Comparison of ENCODE assay signal across 10 cellular contexts in the genomic region with DNA sequence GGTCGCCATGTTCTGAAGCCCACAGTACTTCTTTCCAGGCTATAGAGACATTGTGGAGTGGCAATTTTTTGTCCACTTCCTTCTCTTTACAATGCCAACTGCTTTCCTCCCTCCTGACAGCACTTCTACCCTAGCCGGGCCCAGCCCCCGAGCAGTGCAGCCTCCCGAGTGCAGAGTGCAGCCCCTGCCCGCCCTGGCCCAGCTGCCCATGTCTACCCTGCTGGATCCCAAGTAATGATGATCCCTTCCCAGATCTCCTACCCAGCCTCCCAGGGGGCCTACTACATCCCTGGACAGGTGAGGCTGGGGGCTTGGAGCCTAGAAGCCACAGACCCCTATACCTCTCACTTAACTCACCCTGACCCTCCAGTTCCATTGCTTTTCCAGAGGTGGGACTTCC. TPM values are rescaled to one million over a fixed set of nuclear protein-coding genes. Genes with fewer than 3 reads are reported as not detected.
DNase-seq lines count a peak whose midpoint lies in the region; ATAC-seq, FAIRE-seq and TF ChIP-seq lines count a peak whose summit lies in the region.
"Had no signal": no experiment of that assay in that cellular context is flagged by ENCODE, and none has a peak within 500 bp of the region (broad histone marks: within the 10 kb centered on the region; RNA-seq: fewer than 3 reads in every experiment).

No MANE protein-coding gene starts in this region.

- FAIRE-seq in HepG2 (lab: Jason Lieb, UNC) = no peak

- no peak for TF ChIP-seq EP300 in HepG2 (IDR thresholded peaks at IDR 0.05; ENCODE audit: low read depth in 2 of 2, low read length in 2 of 2)
- TF ChIP-seq EP300 in HepG2 (CRISPR knock-in tag; IDR thresholded peaks at IDR 0.05; ENCODE audit: borderline replicate concordance) = no peak

- no peak for ATAC-seq in heart right ventricle
- ATAC-seq in Right ventricle myocardium inferior = no peak
- ATAC-seq in HepG2 = no peak
- ATAC-seq in HG02588 (IDR thresholded peaks at IDR 0.05; ENCODE audit: unreplicated experiment) = no peak
- ATAC-seq: left lobe of liver had no signal

- H3K27me3 ChIP-seq in heart right ventricle = no peaks in the 10 kb centered on the region
- no peaks in the 10 kb centered on the region for H3K27me3 ChIP-seq in adipocyte (replicated peaks; ENCODE audit: control insufficient read depth, insufficient read depth, low read length)
- no peaks in the 10 kb centered on the region; a peak in 1 of 5 replicates for H3K27me3 ChIP-seq in HepG2 (ENCODE audit: control insufficient read depth in 1 of 2, insufficient read depth in 2 of 2, low read length in 2 of 2)

- TF ChIP-seq RAD21 in HepG2 (CRISPR knock-in tag; IDR thresholded peaks at IDR 0.05) = no peak

- CTCF ChIA-PET in HepG2 (lab: Yijun Ruan, JAX; ENCODE audit: low intra/inter-chr PET ratio, low total read pairs) = no interaction called here

- peak overlapping the region; percentile 88 for H3K27ac Mint-ChIP-seq in type B pancreatic cell

- intact Hi-C loops in heart right ventricle (cut with DNase I) = loop anchor here in 3 of 10 donors (10.0 kb wide), 3 partner anchors 132 to 692 kb away; partner anchors contain the start of genes ABCF3 (in 1 of the 3) and DVL3 (in 1 of the 3)
- intact Hi-C loops in Right ventricle myocardium inferior (cut with DNase I) = no loop called here
- intact Hi-C loops in HepG2 (cut with micrococcal nuclease; ENCODE audit: unreplicated experiment) = no loop called here

- BruUV-seq in HepG2 (replicated peaks; lab: Mats Ljungman, UMichigan) = TSS peak; percentile 41

- H3K9me3 Mint-ChIP-seq in type B pancreatic cell = no peaks in the 10 kb centered on the region

- H4K20me1 ChIP-seq in HepG2 (ENCODE audit: insufficient read depth, low read length) = peaks cover 38% of the 10 kb centered on the region

- no peaks in the 10 kb centered on the region for H3K27me3 Mint-ChIP-seq in type B pancreatic cell

- H3K36me3 Mint-ChIP-seq in type B pancreatic cell = peaks cover 29% of the 10 kb centered on the region

- H3K4me3 Mint-ChIP-seq in type B pancreatic cell = peak overlapping the region; percentile 86

- H3K9ac ChIP-seq in adipocyte (ENCODE audit: low read length) (peak overlapping the region; percentile 100), HepG2 (ENCODE audit: insufficient read depth, low read depth, low read length) (no peak overlapping the region)

- DNase-seq in heart right ventricle (no peak), Right ventricle myocardium inferior (ENCODE audit: missing footprints) (no peak), adipocyte (ENCODE audit: low read depth) (no peak), HepG2 (ENCODE audit: low spot score) (no peak), type B pancreatic cell (ENCODE audit: extremely low spot score, unreplicated experiment) (no peak), GM13977 (ENCODE audit: low spot score) (no peak), NCI-H524 treated with DMSO at 0.1 percent for 48 hours (lab: John Stamatoyannopoulos, UW) (no peak)

- peak overlapping the region; percentile 94 for H3K4me2 ChIP-seq in HepG2 (ENCODE audit: low read depth, low read length)

- H3K36me3 ChIP-seq in heart right ventricle (peaks cover 4 to 54% (median 37%) of the 10 kb centered on the region in 9 donors), adipocyte (ENCODE audit: control insufficient read depth, insufficient read depth, low read length, severe bottlenecking) (peaks cover 41% of the 10 kb centered on the region), HepG2 (replicated peaks in 1 of 2; ENCODE audit: control insufficient read depth in 1 of 2, insufficient read depth in 2 of 2, low read length in 2 of 2) (peaks cover 25 to 55% of the 10 kb centered on the region in 2 experiments)

- TF ChIP-seq CTCF in heart right ventricle (IDR thresholded peaks at IDR 0.05) (no peak), HepG2 (CRISPR knock-in tag; IDR thresholded peaks at IDR 0.05) (no peak), type B pancreatic cell (conservative IDR thresholded peaks at IDR 0.05) (no peak), GM13977 (IDR thresholded peaks at IDR 0.05; ENCODE audit: extremely low read depth, insufficient read depth, missing control alignments) (no peak)

- no peak; a peak in 1 of 4 replicates for TF ChIP-seq POLR2A in HepG2 (IDR thresholded peaks at IDR 0.05; ENCODE audit: insufficient read depth in 1 of 2, low read depth in 2 of 2, low read length in 2 of 2)

- H2AFZ ChIP-seq in HepG2 (ENCODE audit: low read length) = no peak overlapping the region

- H3K27ac ChIP-seq in heart right ventricle (peak overlapping the region in 6 of 10 donors; percentile 2 to 89 (median 10)), HepG2 (ENCODE audit: extremely low read length, insufficient read depth, low read length) (no peak overlapping the region)

- WGBS in heart right ventricle, 2 donors = 67 to 71% methylated on average over 5 of the region's 5 CpGs
- WGBS in HepG2 (ENCODE audit: low lambda C conversion rate) = 80% methylated on average over 2 of the region's 5 CpGs

- H3K9me3 ChIP-seq in heart right ventricle = no peaks in the 10 kb centered on the region
- no peaks in the 10 kb centered on the region for H3K9me3 ChIP-seq in adipocyte (ENCODE audit: control insufficient read depth, low read length)
- no peaks in the 10 kb centered on the region for H3K9me3 ChIP-seq in HepG2 (ENCODE audit: low read length)

- peaks cover 27% of the 10 kb centered on the region for H3K4me1 Mint-ChIP-seq in type B pancreatic cell (ENCODE audit: unreplicated experiment)

- in situ Hi-C loops in HepG2 (cut with HindIII; ENCODE audit: extremely low pct_ligation_motif_present, low pct_unique_long_range_greater_than_20kb) = no loop called here
- in situ Hi-C loops in GM13977 (cut with MboI; ENCODE audit: low pct_unique_long_range_greater_than_20kb, low sequenced_read_pairs, unreplicated experiment) = no loop called here

- H3K4me3 ChIP-seq in heart right ventricle = peak overlapping the region in 3 of 10 donors; percentile 85 to 92 (median 90)
- peak overlapping the region; percentile 100 for H3K4me3 ChIP-seq in adipocyte (ENCODE audit: low read length)
- H3K4me3 ChIP-seq in HepG2 (replicated peaks in 1 of 3; ENCODE audit: insufficient read depth in 1 of 3, low read depth in 2 of 3, low read length in 3 of 3) = peak overlapping the region in 2 of 3 experiments; percentile 68 to 86; a peak in 3 of 6 replicates

- POLR2A ChIA-PET in HepG2 (lab: Yijun Ruan, JAX) = interaction anchor here (1.5 kb wide), 2 partner anchors 16 to 20 kb away, joined by 3 to 5 read pairs; partner anchors contain the start of gene FAM131A

- H3K4me1 ChIP-seq in heart right ventricle (peaks cover 26 to 72% (median 64%) of the 10 kb centered on the region in 9 donors), adipocyte (ENCODE audit: control insufficient read depth, insufficient read depth, low read length) (peaks cover 53% of the 10 kb centered on the region), HepG2 (ENCODE audit: insufficient read depth, low read length) (peaks cover 44% of the 10 kb centered on the region)

- peaks cover 56% of the 10 kb centered on the region for H3K79me2 ChIP-seq in HepG2 (ENCODE audit: insufficient read depth, low read length)

RNA-seq across cellular contexts. Expression of gene EIF4G1, which starts 2.8 kb away (rescaled TPM):
- total RNA-seq in heart right ventricle = 100 to 1,000 TPM; 203 to 316 (median 209) TPM
- 100 to 1,000 TPM; 142 to 277 TPM for polyA plus RNA-seq in heart right ventricle
- 274 TPM for total RNA-seq in Right ventricle myocardium inferior
- total RNA-seq in HepG2 (2016; rRNA removed; fragmentation: Illumina TruSeq; extraction: Trizol) = 213 and 244 TPM in 2 replicates
- total RNA-seq in HepG2 (2016; cell fraction: cytosol; rRNA removed; fragmentation: Illumina TruSeq; extraction: Trizol; ENCODE audit: low read depth) = 19.7 and 27.8 TPM in 2 replicates
- total RNA-seq in HepG2 (2016; cell fraction: insoluble cytoplasmic fraction; rRNA removed; fragmentation: Illumina TruSeq; extraction: Trizol) = 208 and 223 TPM in 2 replicates
- total RNA-seq in HepG2 (2016; cell fraction: membrane; rRNA removed; fragmentation: Illumina TruSeq; extraction: Trizol) = 77.1 and 81.4 TPM in 2 replicates
- 163 and 210 TPM in 2 replicates for total RNA-seq in HepG2 (2016; cell fraction: nucleus; rRNA removed; fragmentation: Illumina TruSeq; extraction: Trizol)
- polyA plus RNA-seq in HepG2 (2011; rRNA removed) = 208 and 228 TPM in 2 replicates
- 139 and 145 TPM in 2 replicates for polyA plus RNA-seq in HepG2 (2011; cell fraction: cytosol; rRNA removed)
- polyA plus RNA-seq in HepG2 (2011; cell fraction: nucleus; rRNA removed) = 229 and 287 TPM in 2 replicates
- 122 and 142 TPM in 2 replicates for polyA plus RNA-seq in HepG2 (2012)
- polyA plus RNA-seq in HepG2 (2016; cell fraction: cytosol; fragmentation: Illumina TruSeq; extraction: Trizol; ENCODE audit: low read depth) = 15.3 and 16.7 TPM in 2 replicates
- polyA plus RNA-seq in HepG2 (2016; cell fraction: insoluble cytoplasmic fraction; fragmentation: Illumina TruSeq; extraction: Trizol; ENCODE audit: low read depth) = 217 and 276 TPM in 2 replicates
- 53.0 and 64.3 TPM in 2 replicates for polyA plus RNA-seq in HepG2 (2016; cell fraction: membrane; fragmentation: Illumina TruSeq; extraction: Trizol; ENCODE audit: low read depth)
- polyA plus RNA-seq in HepG2 (2016; cell fraction: nucleus; fragmentation: Illumina TruSeq; extraction: Trizol; ENCODE audit: insufficient read depth, low read depth) = 324 and 332 TPM in 2 replicates
- 348 and 721 TPM in 2 replicates for polyA minus RNA-seq in HepG2 (2011; rRNA and poly(A)+ RNA removed; ENCODE audit: low replicate concordance)
- 122 and 123 TPM in 2 replicates for polyA minus RNA-seq in HepG2 (2011; cell fraction: cytosol; rRNA and poly(A)+ RNA removed)
- polyA minus RNA-seq in HepG2 (2011; cell fraction: nucleus; rRNA and poly(A)+ RNA removed) = 107 and 113 TPM in 2 replicates
- total RNA-seq in type B pancreatic cell (ENCODE audit: low replicate concordance) = 371 and 432 TPM in 2 replicates

RNA-seq across cellular contexts. Expression of gene PSMD2, which starts 18.2 kb away (rescaled TPM):
- total RNA-seq in heart right ventricle (100 to 1,000 TPM; 210 to 254 (median 231) TPM), Right ventricle myocardium inferior (228 TPM), HepG2 (2016; rRNA removed; fragmentation: Illumina TruSeq; extraction: Trizol) (200 and 312 TPM in 2 replicates), type B pancreatic cell (ENCODE audit: low replicate concordance) (226 and 255 TPM in 2 replicates)
- polyA plus RNA-seq in heart right ventricle (100 to 1,000 TPM in 1 of 2 donors, 10 to 100 TPM in 1; 49.0 to 288 TPM), HepG2 (2011; rRNA removed) (125 and 152 TPM in 2 replicates)
- 27.9 and 35.3 TPM in 2 replicates for total RNA-seq in HepG2 (2016; cell fraction: cytosol; rRNA removed; fragmentation: Illumina TruSeq; extraction: Trizol; ENCODE audit: low read depth)
- total RNA-seq in HepG2 (2016; cell fraction: insoluble cytoplasmic fraction; rRNA removed; fragmentation: Illumina TruSeq; extraction: Trizol) = 208 and 307 TPM in 2 replicates
- total RNA-seq in HepG2 (2016; cell fraction: membrane; rRNA removed; fragmentation: Illumina TruSeq; extraction: Trizol) = 69.9 and 70.8 TPM in 2 replicates
- 130 and 133 TPM in 2 replicates for total RNA-seq in HepG2 (2016; cell fraction: nucleus; rRNA removed; fragmentation: Illumina TruSeq; extraction: Trizol)
- polyA plus RNA-seq in HepG2 (2011; cell fraction: cytosol; rRNA removed) = 165 and 166 TPM in 2 replicates
- polyA plus RNA-seq in HepG2 (2011; cell fraction: nucleus; rRNA removed) = 110 and 125 TPM in 2 replicates
- 116 and 117 TPM in 2 replicates for polyA plus RNA-seq in HepG2 (2012)
- polyA plus RNA-seq in HepG2 (2016; cell fraction: cytosol; fragmentation: Illumina TruSeq; extraction: Trizol; ENCODE audit: low read depth) = 19.9 and 25.2 TPM in 2 replicates
- polyA plus RNA-seq in HepG2 (2016; cell fraction: insoluble cytoplasmic fraction; fragmentation: Illumina TruSeq; extraction: Trizol; ENCODE audit: low read depth) = 253 and 295 TPM in 2 replicates
- 36.4 and 42.7 TPM in 2 replicates for polyA plus RNA-seq in HepG2 (2016; cell fraction: membrane; fragmentation: Illumina TruSeq; extraction: Trizol; ENCODE audit: low read depth)
- 155 and 167 TPM in 2 replicates for polyA plus RNA-seq in HepG2 (2016; cell fraction: nucleus; fragmentation: Illumina TruSeq; extraction: Trizol; ENCODE audit: insufficient read depth, low read depth)
- 351 and 796 TPM in 2 replicates for polyA minus RNA-seq in HepG2 (2011; rRNA and poly(A)+ RNA removed; ENCODE audit: low replicate concordance)
- 127 and 152 TPM in 2 replicates for polyA minus RNA-seq in HepG2 (2011; cell fraction: cytosol; rRNA and poly(A)+ RNA removed)
- 99.4 and 123 TPM in 2 replicates for polyA minus RNA-seq in HepG2 (2011; cell fraction: nucleus; rRNA and poly(A)+ RNA removed)

RNA-seq across cellular contexts. Expression of gene FAM131A, which starts 20.2 kb away (rescaled TPM):
- total RNA-seq in heart right ventricle (10 to 100 TPM; 23.0 to 36.5 (median 26.7) TPM), Right ventricle myocardium inferior (33.4 TPM), HepG2 (2016; rRNA removed; fragmentation: Illumina TruSeq; extraction: Trizol) (7.4 and 9.3 TPM in 2 replicates), type B pancreatic cell (ENCODE audit: low replicate concordance) (13.2 and 18.3 TPM in 2 replicates)
- polyA plus RNA-seq in heart right ventricle (10 to 100 TPM; 21.6 to 32.5 TPM), HepG2 (2011; rRNA removed) (9.2 and 14.1 TPM in 2 replicates)
- 2.3 and 2.5 TPM in 2 replicates for total RNA-seq in HepG2 (2016; cell fraction: cytosol; rRNA removed; fragmentation: Illumina TruSeq; extraction: Trizol; ENCODE audit: low read depth)
- total RNA-seq in HepG2 (2016; cell fraction: insoluble cytoplasmic fraction; rRNA removed; fragmentation: Illumina TruSeq; extraction: Trizol) = 4.8 and 8.7 TPM in 2 replicates
- total RNA-seq in HepG2 (2016; cell fraction: membrane; rRNA removed; fragmentation: Illumina TruSeq; extraction: Trizol) = 7.8 and 8.3 TPM in 2 replicates
- 4.4 and 6.5 TPM in 2 replicates for total RNA-seq in HepG2 (2016; cell fraction: nucleus; rRNA removed; fragmentation: Illumina TruSeq; extraction: Trizol)
- polyA plus RNA-seq in HepG2 (2011; cell fraction: cytosol; rRNA removed) = 11.9 and 16.8 TPM in 2 replicates
- 23.9 and 25.8 TPM in 2 replicates for polyA plus RNA-seq in HepG2 (2011; cell fraction: nucleus; rRNA removed)
- 5.8 and 9.8 TPM in 2 replicates for polyA plus RNA-seq in HepG2 (2012)
- polyA plus RNA-seq in HepG2 (2016; cell fraction: cytosol; fragmentation: Illumina TruSeq; extraction: Trizol; ENCODE audit: low read depth) = 2.3 and 3.2 TPM in 2 replicates
- polyA plus RNA-seq in HepG2 (2016; cell fraction: insoluble cytoplasmic fraction; fragmentation: Illumina TruSeq; extraction: Trizol; ENCODE audit: low read depth) = 5.3 and 7.8 TPM in 2 replicates
- polyA plus RNA-seq in HepG2 (2016; cell fraction: membrane; fragmentation: Illumina TruSeq; extraction: Trizol; ENCODE audit: low read depth) = 5.7 and 5.8 TPM in 2 replicates
- 12.3 and 13.4 TPM in 2 replicates for polyA plus RNA-seq in HepG2 (2016; cell fraction: nucleus; fragmentation: Illumina TruSeq; extraction: Trizol; ENCODE audit: insufficient read depth, low read depth)
- 22.1 and 24.2 TPM in 2 replicates for polyA minus RNA-seq in HepG2 (2011; rRNA and poly(A)+ RNA removed; ENCODE audit: low replicate concordance)
- 7.0 and 7.3 TPM in 2 replicates for polyA minus RNA-seq in HepG2 (2011; cell fraction: cytosol; rRNA and poly(A)+ RNA removed)
- polyA minus RNA-seq in HepG2 (2011; cell fraction: nucleus; rRNA and poly(A)+ RNA removed) = 7.0 and 9.2 TPM in 2 replicates

RNA-seq across cellular contexts. Expression of gene ECE2, which starts 41.4 kb away (rescaled TPM):
- under 1 TPM in 2 of 10 donors, not detected in 8; 0.20 to 0.28 TPM for total RNA-seq in heart right ventricle
- not detected for polyA plus RNA-seq in heart right ventricle
- not detected for total RNA-seq in Right ventricle myocardium inferior
- not detected in 2 replicates for total RNA-seq in HepG2 (2016; rRNA removed; fragmentation: Illumina TruSeq; extraction: Trizol)
- total RNA-seq in HepG2 (2016; cell fraction: cytosol; rRNA removed; fragmentation: Illumina TruSeq; extraction: Trizol; ENCODE audit: low read depth) = not detected in 2 replicates
- total RNA-seq in HepG2 (2016; cell fraction: insoluble cytoplasmic fraction; rRNA removed; fragmentation: Illumina TruSeq; extraction: Trizol) = not detected in 2 replicates
- not detected in 2 replicates for total RNA-seq in HepG2 (2016; cell fraction: membrane; rRNA removed; fragmentation: Illumina TruSeq; extraction: Trizol)
- total RNA-seq in HepG2 (2016; cell fraction: nucleus; rRNA removed; fragmentation: Illumina TruSeq; extraction: Trizol) = not detected in 2 replicates
- polyA plus RNA-seq in HepG2 (2011; rRNA removed) = 0.03 TPM in 1 of 2 replicates, not detected in the other
- not detected in 2 replicates for polyA plus RNA-seq in HepG2 (2011; cell fraction: cytosol; rRNA removed)
- polyA plus RNA-seq in HepG2 (2011; cell fraction: nucleus; rRNA removed) = 0.10 and 0.16 TPM in 2 replicates
- not detected in 2 replicates for polyA plus RNA-seq in HepG2 (2012)
- polyA plus RNA-seq in HepG2 (2016; cell fraction: cytosol; fragmentation: Illumina TruSeq; extraction: Trizol; ENCODE audit: low read depth) = not detected in 2 replicates
- polyA plus RNA-seq in HepG2 (2016; cell fraction: insoluble cytoplasmic fraction; fragmentation: Illumina TruSeq; extraction: Trizol; ENCODE audit: low read depth) = not detected in 2 replicates
- not detected in 2 replicates for polyA plus RNA-seq in HepG2 (2016; cell fraction: membrane; fragmentation: Illumina TruSeq; extraction: Trizol; ENCODE audit: low read depth)
- not detected in 2 replicates for polyA plus RNA-seq in HepG2 (2016; cell fraction: nucleus; fragmentation: Illumina TruSeq; extraction: Trizol; ENCODE audit: insufficient read depth, low read depth)
- 0.14 TPM in 1 of 2 replicates, not detected in the other for polyA minus RNA-seq in HepG2 (2011; rRNA and poly(A)+ RNA removed; ENCODE audit: low replicate concordance)
- not detected in 2 replicates for polyA minus RNA-seq in HepG2 (2011; cell fraction: cytosol; rRNA and poly(A)+ RNA removed)
- not detected in 2 replicates for polyA minus RNA-seq in HepG2 (2011; cell fraction: nucleus; rRNA and poly(A)+ RNA removed)
- total RNA-seq in type B pancreatic cell (ENCODE audit: low replicate concordance) = not detected in 2 replicates
- total RNA-seq: aorta, left lobe of liver had no signal
- polyA plus RNA-seq: aorta had no signal

RNA-seq across cellular contexts. Expression of gene CLCN2, which starts 44.2 kb away (rescaled TPM):
- total RNA-seq in heart right ventricle (1 to 10 TPM; 1.3 to 3.0 (median 2.4) TPM), Right ventricle myocardium inferior (2.9 TPM), HepG2 (2016; rRNA removed; fragmentation: Illumina TruSeq; extraction: Trizol) (5.2 and 13.5 TPM in 2 replicates), type B pancreatic cell (ENCODE audit: low replicate concordance) (10.8 and 24.9 TPM in 2 replicates)
- polyA plus RNA-seq in heart right ventricle (1 to 10 TPM; 1.6 to 8.4 TPM), HepG2 (2011; rRNA removed) (11.4 and 14.3 TPM in 2 replicates)
- total RNA-seq in HepG2 (2016; cell fraction: cytosol; rRNA removed; fragmentation: Illumina TruSeq; extraction: Trizol; ENCODE audit: low read depth) = 6.6 and 7.6 TPM in 2 replicates
- total RNA-seq in HepG2 (2016; cell fraction: insoluble cytoplasmic fraction; rRNA removed; fragmentation: Illumina TruSeq; extraction: Trizol) = 3.5 and 14.3 TPM in 2 replicates
- 5.6 and 6.9 TPM in 2 replicates for total RNA-seq in HepG2 (2016; cell fraction: membrane; rRNA removed; fragmentation: Illumina TruSeq; extraction: Trizol)
- total RNA-seq in HepG2 (2016; cell fraction: nucleus; rRNA removed; fragmentation: Illumina TruSeq; extraction: Trizol) = 19.4 and 22.0 TPM in 2 replicates
- 5.5 and 6.4 TPM in 2 replicates for polyA plus RNA-seq in HepG2 (2011; cell fraction: cytosol; rRNA removed)
- 41.8 and 47.0 TPM in 2 replicates for polyA plus RNA-seq in HepG2 (2011; cell fraction: nucleus; rRNA removed)
- 5.4 and 6.1 TPM in 2 replicates for polyA plus RNA-seq in HepG2 (2012)
- 2.0 and 2.6 TPM in 2 replicates for polyA plus RNA-seq in HepG2 (2016; cell fraction: cytosol; fragmentation: Illumina TruSeq; extraction: Trizol; ENCODE audit: low read depth)
- polyA plus RNA-seq in HepG2 (2016; cell fraction: insoluble cytoplasmic fraction; fragmentation: Illumina TruSeq; extraction: Trizol; ENCODE audit: low read depth) = 4.8 and 5.5 TPM in 2 replicates
- 3.7 and 4.4 TPM in 2 replicates for polyA plus RNA-seq in HepG2 (2016; cell fraction: membrane; fragmentation: Illumina TruSeq; extraction: Trizol; ENCODE audit: low read depth)
- 50.3 and 58.1 TPM in 2 replicates for polyA plus RNA-seq in HepG2 (2016; cell fraction: nucleus; fragmentation: Illumina TruSeq; extraction: Trizol; ENCODE audit: insufficient read depth, low read depth)
- 29.7 and 47.2 TPM in 2 replicates for polyA minus RNA-seq in HepG2 (2011; rRNA and poly(A)+ RNA removed; ENCODE audit: low replicate concordance)
- polyA minus RNA-seq in HepG2 (2011; cell fraction: cytosol; rRNA and poly(A)+ RNA removed) = 5.3 and 6.0 TPM in 2 replicates
- 26.4 and 31.7 TPM in 2 replicates for polyA minus RNA-seq in HepG2 (2011; cell fraction: nucleus; rRNA and poly(A)+ RNA removed)
